Comparison of ENCODE assay signal across 11 cellular contexts in genomic region chr12:46677749-46678148, GRCh38.
A peak's percentile ranks its signal among the peaks of the same experiment; 100 is the strongest.
DNase-seq lines count a peak whose midpoint lies in the region; ATAC-seq, FAIRE-seq and TF ChIP-seq lines count a peak whose summit lies in the region.
"Had no signal": no experiment of that assay in that cellular context is flagged by ENCODE, and none has a peak within 500 bp of the region (broad histone marks: within the 10 kb centered on the region; RNA-seq: fewer than 3 reads in every experiment).

No MANE protein-coding gene starts in this region.

- FAIRE-seq in GM12892 (lab: Jason Lieb, UNC) = no peak

- no peaks in the 10 kb centered on the region for H3K9me3 ChIP-seq in liver (ENCODE audit: control insufficient read depth in 4 of 4, low read length in 3 of 4)

- TF ChIP-seq CTCF in liver (IDR thresholded peaks at IDR 0.05; ENCODE audit: low read depth, low read length, missing input control) = no peak

- peaks cover 4% of the 10 kb centered on the region for H3K4me1 Mint-ChIP-seq in activated T-helper 17 cell treated with anti-CD3 and anti-CD28 coated beads, Interleukin-2, amount 50 U/mL, for 72 hours

- no peaks in the 10 kb centered on the region for H3K36me3 Mint-ChIP-seq in activated T-helper 17 cell treated with anti-CD3 and anti-CD28 coated beads, Interleukin-2, amount 50 U/mL, for 72 hours (ENCODE audit: low read depth)

- H3K27me3 Mint-ChIP-seq in activated T-helper 17 cell treated with anti-CD3 and anti-CD28 coated beads, Interleukin-2, amount 50 U/mL, for 72 hours = peaks cover 6% of the 10 kb centered on the region

- no peaks in the 10 kb centered on the region for H3K27me3 ChIP-seq in liver (ENCODE audit: control insufficient read depth in 4 of 4, insufficient read depth in 4 of 4, low read length in 3 of 4)

- H3K27ac ChIP-seq in liver (ENCODE audit: low read depth in 1 of 2, low read length in 2 of 2) = no peak overlapping the region
- H3K27ac ChIP-seq: 22Rv1 had no signal

- no peaks in the 10 kb centered on the region for H3K36me3 ChIP-seq in liver (ENCODE audit: control insufficient read depth in 4 of 4, insufficient read depth in 3 of 4, low read depth in 1 of 4, low read length in 3 of 4)

- TF ChIP-seq POLR2A in GM12892 (IDR thresholded peaks at IDR 0.05; ENCODE audit: low read depth, low read length) = no peak

- no peaks in the 10 kb centered on the region for H3K9me3 Mint-ChIP-seq in activated T-helper 17 cell treated with anti-CD3 and anti-CD28 coated beads, Interleukin-2, amount 50 U/mL, for 72 hours

- H3K27ac Mint-ChIP-seq in activated T-helper 17 cell treated with anti-CD3 and anti-CD28 coated beads, Interleukin-2, amount 50 U/mL, for 72 hours = no peak overlapping the region

- H3K4me1 ChIP-seq in liver (ENCODE audit: control insufficient read depth in 4 of 4, insufficient read depth in 4 of 4, low read length in 3 of 4) = no peaks in the 10 kb centered on the region

- no peak overlapping the region for H3K4me3 ChIP-seq in Jurkat, Clone E6-1 (ENCODE audit: low read length)
- no peak overlapping the region for H3K4me3 ChIP-seq in liver (ENCODE audit: low read depth in 1 of 3, low read length in 3 of 3)

- no peak overlapping the region for H3K4me3 Mint-ChIP-seq in activated T-helper 17 cell treated with anti-CD3 and anti-CD28 coated beads, Interleukin-2, amount 50 U/mL, for 72 hours

- no peak overlapping the region for H3K9ac ChIP-seq in liver (ENCODE audit: low read depth in 1 of 2, low read length in 2 of 2)

- 92% methylated on average over 2 of the region's 2 CpGs for WGBS in liver

- ATAC-seq in activated T-helper 17 cell treated with anti-CD3 and anti-CD28 coated beads, Interleukin-2, amount 50 U/mL, for 72 hours (replicated peaks) = peak; percentile 45

- peak; percentile 51 to 53 for TF ChIP-seq RAD21 in liver (IDR thresholded peaks at IDR 0.05)

- DNase-seq in DMS 273 (lab: John Stamatoyannopoulos, UW; ENCODE audit: unreplicated experiment) (peak; percentile 29), DMS 273 treated with DMSO at 0.1 percent for 48 hours (lab: John Stamatoyannopoulos, UW) (no peak), COLO829 (ENCODE audit: low spot score) (no peak), LoVo (ENCODE audit: low spot score) (no peak), GM12892 (ENCODE audit: insufficient read length) (no peak)
- peak; percentile 35 for DNase-seq in Jurkat, Clone E6-1 (ENCODE audit: low read depth, low spot score)
- DNase-seq: activated gamma-delta T cell, NCI-H146 had no signal

TF ChIP-seq in liver, 16 proteins besides CTCF, POLR2A, EP300 and RAD21:
- no peak for TF ChIP-seq FOXA2 (IDR thresholded peaks at IDR 0.05)
- TF ChIP-seq FOXA1 (IDR thresholded peaks at IDR 0.05) = no peak
- no peak for TF ChIP-seq REST (IDR thresholded peaks at IDR 0.05)
- no peak for TF ChIP-seq HNF4G (IDR thresholded peaks at IDR 0.05)
- TF ChIP-seq NR2F2 (IDR thresholded peaks at IDR 0.05) = no peak
- TF ChIP-seq EGR1 (IDR thresholded peaks at IDR 0.05; ENCODE audit: low read depth in 2 of 2) = no peak
- TF ChIP-seq ZBTB33 (IDR thresholded peaks at IDR 0.05) = no peak
- no peak for TF ChIP-seq GABPA (IDR thresholded peaks at IDR 0.05 in 1 of 2, conservative IDR thresholded peaks at IDR 0.05 in 1 of 2)
- TF ChIP-seq, protein P1, sequence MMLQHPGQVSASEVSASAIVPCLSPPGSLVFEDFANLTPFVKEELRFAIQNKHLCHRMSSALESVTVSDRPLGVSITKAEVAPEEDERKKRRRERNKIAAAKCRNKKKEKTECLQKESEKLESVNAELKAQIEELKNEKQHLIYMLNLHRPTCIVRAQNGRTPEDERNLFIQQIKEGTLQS (IDR thresholded peaks at IDR 0.05) = no peak
- TF ChIP-seq MAX (IDR thresholded peaks at IDR 0.05) = no peak
- TF ChIP-seq HNF4A (conservative IDR thresholded peaks at IDR 0.05) = no peak
- no peak for TF ChIP-seq YY1 (IDR thresholded peaks at IDR 0.05)
- TF ChIP-seq RXRA (IDR thresholded peaks at IDR 0.05) = no peak
- TF ChIP-seq SP1 (IDR thresholded peaks at IDR 0.05) = no peak
- no peak for TF ChIP-seq TAF1 (conservative IDR thresholded peaks at IDR 0.05)
- no peak for TF ChIP-seq JUND (IDR thresholded peaks at IDR 0.05)

Comparison
In these comparisons a context has a peak if more than half of its experiments do, and no peak if none do; other contexts are left out.
1. DNase-seq: peak in DMS 273 (single experiment) and Jurkat, Clone E6-1 (single experiment); none in DMS 273 treated with DMSO at 0.1 percent for 48 hours (single experiment), COLO829 (single experiment), LoVo (single experiment) and GM12892 (single experiment).